In the genomic region with DNA sequence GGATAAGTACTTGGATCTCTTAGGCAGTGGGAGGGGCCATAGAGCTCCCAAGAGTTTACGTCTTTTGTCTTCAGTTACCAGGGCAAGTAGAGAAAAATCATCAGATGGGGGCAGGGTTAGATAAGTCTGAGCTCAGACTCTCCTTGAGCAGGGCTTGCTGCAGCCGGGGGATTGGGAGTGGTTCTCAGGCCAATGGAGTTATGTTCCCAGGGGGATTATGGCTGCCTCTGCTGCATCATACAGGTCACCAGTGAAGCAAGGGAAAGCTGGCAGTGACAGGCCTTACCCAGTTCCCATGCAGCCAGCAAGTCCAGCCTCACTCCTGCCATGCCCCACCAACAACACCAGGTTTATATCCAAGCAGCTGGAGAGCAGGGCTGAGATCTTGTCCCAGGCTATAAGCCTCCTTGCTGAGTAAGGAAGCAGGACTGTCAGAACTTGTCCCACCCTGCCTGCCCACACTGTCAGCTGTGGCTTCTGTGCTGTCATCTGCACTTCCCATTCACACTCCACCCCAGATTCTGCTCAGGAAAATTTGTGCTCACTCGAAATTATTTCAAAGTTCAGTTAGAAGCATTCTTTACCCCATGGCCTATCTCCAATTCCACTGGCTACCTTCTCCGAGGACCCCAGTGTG, we compare ENCODE assay signal across 27 cellular contexts.
A peak's percentile ranks its signal among the peaks of the same experiment; 100 is the strongest.
DNase-seq lines count a peak whose midpoint lies in the region; ATAC-seq and TF ChIP-seq lines count a peak whose summit lies in the region.
"Had no signal": no experiment of that assay in that cellular context is flagged by ENCODE, and none has a peak within 500 bp of the region (broad histone marks: within the 10 kb centered on the region; RNA-seq: fewer than 3 reads in every experiment).

No MANE protein-coding gene starts in this region.

- H3K9me3 ChIP-seq in neural progenitor cell (ENCODE audit: low read depth): peaks cover 15% of the 10 kb centered on the region
- H3K9me3 ChIP-seq: neutrophil, SK-N-SH had no signal

- H4K20me1 ChIP-seq in neural progenitor cell (ENCODE audit: low read depth): no peaks in the 10 kb centered on the region

- no peak overlapping the region for H3K4me3 Mint-ChIP-seq in neural progenitor cell
- H3K4me3 Mint-ChIP-seq: activated B cell treated with CpG ODN at 0.5 μM for 24 hours; activated CD4-positive, alpha-beta memory T cell treated with anti-CD3 and anti-CD28 coated beads for 36 hours; immature natural killer cell; stimulated activated naive CD8-positive, alpha-beta T cell treated with anti-CD3 and anti-CD28 coated beads, Interleukin-15, Interleukin-2, amounts not matched to agents 100 ng/mL and 50 ng/mL, for 24 hours had no signal

- no peaks in the 10 kb centered on the region for H3K4me1 Mint-ChIP-seq in neural progenitor cell

- TF ChIP-seq CTCF in epithelial cell of esophagus (IDR thresholded peaks at IDR 0.05; ENCODE audit: insufficient read depth, low read depth, low read length, missing control alignments) (no peak), neural progenitor cell (IDR thresholded peaks at IDR 0.05) (no peak)

- peak; percentile 17 for DNase-seq in activated CD8-positive, alpha-beta memory T cell treated with anti-CD3 and anti-CD28 coated beads for 24 hours
- DNase-seq in activated CD8-positive, alpha-beta memory T cell treated with anti-CD3 and anti-CD28 coated beads, Interleukin-2, amount 50 U/mL, for 4 hours: no peak
- DNase-seq in KBM-7: peak; percentile 36
- peak; percentile 68 for DNase-seq in epithelial cell of esophagus (ENCODE audit: low read depth)
- no peak for DNase-seq in neural progenitor cell (ENCODE audit: low spot score)
- no peak for DNase-seq in NCI-H2171 (lab: John Stamatoyannopoulos, UW)
- DNase-seq: activated B cell treated with CpG ODN at 0.5 μM for 24 hours; activated CD4-positive, alpha-beta memory T cell treated with anti-CD3 and anti-CD28 coated beads for 36 hours; activated gamma-delta T cell treated with Interleukin-2 at 50 U/mL for 16 hours; activated T-cell treated with anti-CD3 and anti-CD28 coated beads for 4 hours; adrenal gland; cortex of kidney; foreskin melanocyte; immature natural killer cell; MG63; mucosa of descending colon; NCI-H146; NCI-H2171 treated with DMSO at 0.1 percent for 48 hours; NCI-H526; SK-N-SH had no signal

- H3K9me3 Mint-ChIP-seq in neural progenitor cell: peaks cover 43% of the 10 kb centered on the region

- no peaks in the 10 kb centered on the region for H3K79me2 ChIP-seq in neural progenitor cell (ENCODE audit: low read depth)
- H3K79me2 ChIP-seq: hepatocyte had no signal

- H3K4me2 ChIP-seq in neural progenitor cell: no peak overlapping the region
- H3K4me2 ChIP-seq: A549, hepatocyte, SK-N-SH had no signal

- no peaks in the 10 kb centered on the region for H3F3A ChIP-seq in neural progenitor cell (ENCODE audit: low read depth)

- peaks cover 4% of the 10 kb centered on the region for H3K27me3 Mint-ChIP-seq in neural progenitor cell (ENCODE audit: insufficient read depth, low read depth)
- H3K27me3 Mint-ChIP-seq: activated B cell treated with CpG ODN at 0.5 μM for 24 hours had no signal

- no peak overlapping the region for H3K27ac ChIP-seq in neural progenitor cell
- H3K27ac ChIP-seq: A549, adrenal gland, hepatocyte, neutrophil, tibial nerve had no signal

- H3K36me3 ChIP-seq in neural progenitor cell: no peaks in the 10 kb centered on the region
- H3K36me3 ChIP-seq: adrenal gland, MG63, neutrophil, tibial nerve had no signal

- H3K4me1 ChIP-seq in neural progenitor cell: no peaks in the 10 kb centered on the region
- H3K4me1 ChIP-seq: A549, adrenal gland had no signal

- H3K9ac ChIP-seq in neural progenitor cell: no peak overlapping the region
- H3K9ac ChIP-seq: SK-N-SH had no signal

- no peak overlapping the region for H2AFZ ChIP-seq in neural progenitor cell (replicated peaks)
- H2AFZ ChIP-seq: hepatocyte had no signal

- H3K4me3 ChIP-seq in epithelial cell of esophagus (ENCODE audit: low read length) (no peak overlapping the region), neural progenitor cell (no peak overlapping the region)
- H3K4me3 ChIP-seq: A549, adrenal gland, hepatocyte, MG63, mucosa of descending colon, tibial nerve had no signal

- in situ Hi-C loops in KBM-7 (cut with MboI; ENCODE audit: low pct_unique_long_range_greater_than_20kb, low sequenced_read_pairs): no loop called here

- H3K27ac Mint-ChIP-seq in neural progenitor cell: peak overlapping the region; percentile 26
- H3K27ac Mint-ChIP-seq: activated B cell treated with CpG ODN at 0.5 μM for 24 hours; activated CD4-positive, alpha-beta memory T cell treated with anti-CD3 and anti-CD28 coated beads for 36 hours; immature natural killer cell; stimulated activated naive CD8-positive, alpha-beta T cell treated with anti-CD3 and anti-CD28 coated beads, Interleukin-15, Interleukin-2, amounts not matched to agents 100 ng/mL and 50 ng/mL, for 24 hours had no signal

- H3K27me3 ChIP-seq in neural progenitor cell: no peaks in the 10 kb centered on the region
- H3K27me3 ChIP-seq: adrenal gland, hepatocyte, MG63, neutrophil, tibial nerve had no signal

- peaks cover 2% of the 10 kb centered on the region for H3K36me3 Mint-ChIP-seq in neural progenitor cell

- ATAC-seq in GM19328 (IDR thresholded peaks at IDR 0.05; ENCODE audit: unreplicated experiment): no peak
- no peak for ATAC-seq in GM19397 (IDR thresholded peaks at IDR 0.05; ENCODE audit: unreplicated experiment)
- ATAC-seq: A549, mucosa of descending colon had no signal

Comparison
In these comparisons a context has a peak if more than half of its experiments do, and no peak if none do; other contexts are left out.
1. DNase-seq: peak in activated CD8-positive, alpha-beta memory T cell treated with anti-CD3 and anti-CD28 coated beads for 24 hours (single experiment), KBM-7 (single experiment) and epithelial cell of esophagus (single experiment); none in activated CD8-positive, alpha-beta memory T cell treated with anti-CD3 and anti-CD28 coated beads, Interleukin-2, amount 50 U/mL, for 4 hours (single experiment), neural progenitor cell (single experiment) and NCI-H2171 (single experiment).